23 cellular contexts compared by ENCODE assay signal in genomic region chr15:42929449-42929848, GRCh38.
"Had no signal": no experiment of that assay in that cellular context is flagged by ENCODE, and none has a peak within 500 bp of the region (broad histone marks: within the 10 kb centered on the region; RNA-seq: fewer than 3 reads in every experiment).

No MANE protein-coding gene starts in this region.

- H3K36me3 ChIP-seq: adrenal gland, WERI-Rb-1 had no signal

- H3K9me3 ChIP-seq: adrenal gland, body of pancreas had no signal

- ATAC-seq: activated CD8-positive, alpha-beta T cell treated with anti-CD3 and anti-CD28 coated beads for 36 hours; activated T-cell treated with anti-CD3 and anti-CD28 coated beads, Interleukin-2, amount 50 U/mL, for 72 hours; body of pancreas; PC-3 had no signal

- H3K27me3 ChIP-seq: adrenal gland, body of pancreas had no signal

- H3K4me1 ChIP-seq: body of pancreas had no signal

- H3K27ac ChIP-seq: adrenal gland, body of pancreas, WERI-Rb-1 had no signal

- DNase-seq: activated CD4-positive, alpha-beta T cell treated with anti-CD3 and anti-CD28 coated beads for 4 hours; activated CD8-positive, alpha-beta memory T cell treated with anti-CD3 and anti-CD28 coated beads, Interleukin-2, amount 50 U/mL, for 4 hours; activated CD8-positive, alpha-beta T cell treated with anti-CD3 and anti-CD28 coated beads for 36 hours; activated gamma-delta T cell treated with Interleukin-2 at 50 U/mL for 16 hours; activated naive CD4-positive, alpha-beta T cell treated with anti-CD3 and anti-CD28 coated beads, Interleukin-2, amount 10 ng/mL, durations not matched to agents 7 days and 5 days; activated naive CD8-positive, alpha-beta T cell treated with anti-CD3 and anti-CD28 coated beads for 36 hours; activated T-cell treated with anti-CD3 and anti-CD28 coated beads, Interleukin-2, amount 50 U/mL, for 72 hours; adrenal gland; anterior cingulate cortex; body of pancreas; Kasumi-1; KBM-7; NCI-H1105 treated with DMSO at 0.1 percent for 48 hours; NCI-H1436 treated with DMSO at 0.1 percent for 48 hours; NCI-H187; NCI-H2081; NCI-H510A treated with DMSO at 0.1 percent for 48 hours; NCI-H69; NK-92 treated with Interleukin-12 subunit alpha and Interleukin-12 subunit beta, amount 100 ng/mL, for 24 hours; PC-3; SIG-M5; T-helper 1 cell; WERI-Rb-1 had no signal

- H3K4me3 ChIP-seq: adrenal gland, body of pancreas had no signal
